ENCODE assay signal across 8 cellular contexts in genomic region chrX:56783450-56783831, GRCh38. TPM values are rescaled to one million over a fixed set of nuclear protein-coding genes. Genes with fewer than 3 reads are reported as not detected.
A peak's percentile ranks its signal among the peaks of the same experiment; 100 is the strongest.
DNase-seq lines count a peak whose midpoint lies in the region; ATAC-seq and TF ChIP-seq lines count a peak whose summit lies in the region.

No MANE protein-coding gene starts in this region.

- in situ Hi-C loops in GM13977 (cut with MboI; ENCODE audit: low pct_unique_long_range_greater_than_20kb, low sequenced_read_pairs, unreplicated experiment), result no loop called here

- BruUV-seq in Calu3 (replicated peaks; lab: Mats Ljungman, UMichigan), result no TSS peak

- CTCF ChIA-PET in Calu3 (lab: Charles Lee), result no interaction called here

- DNase-seq in GM13977 (ENCODE audit: low spot score) (peak; percentile 36), SHP77 treated with DMSO at 0.1 percent for 48 hours (lab: John Stamatoyannopoulos, UW) (peak; percentile 71), fibroblast of the conjunctiva (ENCODE audit: low read depth) (peak; percentile 65), putamen (ENCODE audit: low spot score) (peak; percentile 57), Calu3 (no peak), cortex of kidney (lab: John Stamatoyannopoulos, UW) (no peak), GM20000 (ENCODE audit: low spot score) (no peak)

- no peak overlapping the region for H3K4me3 Mint-ChIP-seq in Calu3 (ENCODE audit: low read depth, unreplicated experiment)

- H3K27me3 Mint-ChIP-seq in Calu3 (ENCODE audit: unreplicated experiment), result no peaks in the 10 kb centered on the region

- intact Hi-C loops in Calu3 (cut with micrococcal nuclease; ENCODE audit: unreplicated experiment), result no loop called here

- H3K36me3 Mint-ChIP-seq in Calu3 (ENCODE audit: insufficient read depth, unreplicated experiment), result peaks cover 4% of the 10 kb centered on the region

- TF ChIP-seq CTCF in GM13977 (IDR thresholded peaks at IDR 0.05; ENCODE audit: extremely low read depth, insufficient read depth, missing control alignments) (peak; percentile 53), Calu3 (IDR thresholded peaks at IDR 0.05; ENCODE audit: unreplicated experiment) (no peak), GM20000 (IDR thresholded peaks at IDR 0.05; ENCODE audit: extremely low read depth, missing control alignments) (no peak)

- no peaks in the 10 kb centered on the region for H3K9me3 Mint-ChIP-seq in Calu3 (ENCODE audit: low read depth, unreplicated experiment)

- H3K27ac Mint-ChIP-seq in Calu3 (ENCODE audit: unreplicated experiment), result no peak overlapping the region

- ATAC-seq in GM18517 (IDR thresholded peaks at IDR 0.05; ENCODE audit: unreplicated experiment), result no peak

- no peaks in the 10 kb centered on the region for H3K4me1 Mint-ChIP-seq in Calu3 (ENCODE audit: low read depth, unreplicated experiment)

RNA-seq across cellular contexts. Expression of gene NBDY, which starts 54.4 kb away (rescaled TPM):
- 57.1 and 65.0 TPM in 2 replicates for total RNA-seq in Calu3 (2022)

Comparison
In these comparisons a context has a peak if more than half of its experiments do, and no peak if none do; other contexts are left out.
1. DNase-seq: peak in GM13977 (single experiment), SHP77 treated with DMSO at 0.1 percent for 48 hours (single experiment), fibroblast of the conjunctiva (single experiment) and putamen (single experiment); none in Calu3 (single experiment), cortex of kidney (single experiment) and GM20000 (single experiment).